ENCODE assay signal across 10 cellular contexts in genomic region chr11:3835100-3835485, GRCh38. TPM values are rescaled to one million over a fixed set of nuclear protein-coding genes. Genes with fewer than 3 reads are reported as not detected.
A peak's percentile ranks its signal among the peaks of the same experiment; 100 is the strongest.
DNase-seq lines count a peak whose midpoint lies in the region; TF ChIP-seq lines count a peak whose summit lies in the region.
"Had no signal": no experiment of that assay in that cellular context is flagged by ENCODE, and none has a peak within 500 bp of the region (broad histone marks: within the 10 kb centered on the region; RNA-seq: fewer than 3 reads in every experiment).

No MANE protein-coding gene starts in this region.

- intact Hi-C loops in dorsolateral prefrontal cortex (cut with DNase I), result loop anchor here in 1 of 2 donors (10.0 kb wide), 1 partner anchor 380 kb away; no protein-coding TSS in a partner anchor
- intact Hi-C loops in tibial artery (cut with DNase I; ENCODE audit: low total_unique reads), result no loop called here

- peaks cover 81% of the 10 kb centered on the region for H4K20me1 ChIP-seq in neural progenitor cell (ENCODE audit: low read depth)

- no peaks in the 10 kb centered on the region for H3K36me3 ChIP-seq in neural progenitor cell
- H3K36me3 ChIP-seq in HAP-1 (replicated peaks), result peaks cover 25% of the 10 kb centered on the region
- H3K36me3 ChIP-seq in tibial artery, result peaks cover 0 to 23% (median 8%) of the 10 kb centered on the region in 3 donors
- H3K36me3 ChIP-seq: cardiac muscle cell had no signal

- peaks cover 79% of the 10 kb centered on the region for H3K79me2 ChIP-seq in neural progenitor cell (ENCODE audit: low read depth)

- H3F3A ChIP-seq in neural progenitor cell (ENCODE audit: low read depth), result peaks cover 3% of the 10 kb centered on the region

- H3K27ac ChIP-seq in dorsolateral prefrontal cortex (peak overlapping the region in 57 of 59 donors; percentile 51 to 100 (median 90)), neural progenitor cell (no peak overlapping the region), tibial artery (no peak overlapping the region)
- H3K27ac ChIP-seq: cardiac muscle cell had no signal

- in situ Hi-C loops in HAP-1 (cut with MboI; ENCODE audit: low sequenced_read_pairs), result no loop called here

- TF ChIP-seq CTCF in dorsolateral prefrontal cortex (IDR thresholded peaks at IDR 0.05 in 54 of 56, conservative IDR thresholded peaks at IDR 0.05 in 2 of 56; ENCODE audit: low read depth in 1 of 56, partially characterized antibody in 56 of 56), result no peak
- no peak for TF ChIP-seq CTCF in neural progenitor cell (IDR thresholded peaks at IDR 0.05)
- TF ChIP-seq CTCF in tibial artery (IDR thresholded peaks at IDR 0.05), result no peak

- DNase-seq in EL, result peak; percentile 41
- DNase-seq in OCI-M1 (lab: John Stamatoyannopoulos, UW), result peak; percentile 91
- DNase-seq in dorsolateral prefrontal cortex, result no peak
- no peak for DNase-seq in neural progenitor cell (ENCODE audit: low spot score)
- no peak for DNase-seq in hippocampal formation (lab: John Stamatoyannopoulos, UW)
- no peak for DNase-seq in HAP-1 (ENCODE audit: low spot score in 2 of 2)
- DNase-seq in NCI-H526 (lab: John Stamatoyannopoulos, UW), result no peak
- DNase-seq in tibial artery, result no peak
- DNase-seq: NCI-H1092 had no signal

- H3K9ac ChIP-seq in neural progenitor cell, result no peak overlapping the region

- H2AFZ ChIP-seq in neural progenitor cell (replicated peaks), result no peak overlapping the region

- H3K4me1 Mint-ChIP-seq in neural progenitor cell, result peaks cover 30% of the 10 kb centered on the region

- H3K36me3 Mint-ChIP-seq in neural progenitor cell, result peaks cover 26% of the 10 kb centered on the region

- H3K4me3 Mint-ChIP-seq in neural progenitor cell, result no peak overlapping the region

- H3K27me3 ChIP-seq in dorsolateral prefrontal cortex (no peaks in the 10 kb centered on the region), neural progenitor cell (no peaks in the 10 kb centered on the region), HAP-1 (ENCODE audit: low read depth) (no peaks in the 10 kb centered on the region), tibial artery (no peaks in the 10 kb centered on the region)
- H3K27me3 ChIP-seq: cardiac muscle cell had no signal

- H3K9me3 ChIP-seq in neural progenitor cell (ENCODE audit: low read depth) (no peaks in the 10 kb centered on the region), HAP-1 (no peaks in the 10 kb centered on the region), tibial artery (no peaks in the 10 kb centered on the region)

- H3K4me3 ChIP-seq in dorsolateral prefrontal cortex (peak overlapping the region in 13 of 59 donors; percentile 5 to 40 (median 17)), neural progenitor cell (no peak overlapping the region), HAP-1 (no peak overlapping the region), tibial artery (no peak overlapping the region)
- H3K4me3 ChIP-seq: cardiac muscle cell had no signal

- H3K27me3 Mint-ChIP-seq in neural progenitor cell (ENCODE audit: insufficient read depth, low read depth), result peaks cover 3% of the 10 kb centered on the region

- H3K27ac Mint-ChIP-seq in neural progenitor cell, result peak overlapping the region; percentile 35

- H3K4me2 ChIP-seq in neural progenitor cell, result no peak overlapping the region

- H3K4me1 ChIP-seq in neural progenitor cell (peaks cover 7% of the 10 kb centered on the region), HAP-1 (peaks cover 11% of the 10 kb centered on the region), tibial artery (peaks cover 0 to 53% (median 15%) of the 10 kb centered on the region in 4 donors)

- H3K9me3 Mint-ChIP-seq in neural progenitor cell, result no peaks in the 10 kb centered on the region

RNA-seq across cellular contexts. Expression of gene RHOG, which starts 5.7 kb away (rescaled TPM):
- total RNA-seq in dorsolateral prefrontal cortex, result 100 to 1,000 TPM in 1 of 120 experiments, 10 to 100 TPM in 119; 13.0 to 131 (median 35.8) TPM
- 5.9 and 19.9 TPM in 2 replicates for total RNA-seq in neural progenitor cell (ENCODE audit: low replicate concordance)

RNA-seq across cellular contexts. Expression of gene STIM1, which starts 20.4 kb away (rescaled TPM):
- 10 to 100 TPM; 40.9 to 92.8 (median 69.6) TPM for total RNA-seq in dorsolateral prefrontal cortex
- total RNA-seq in neural progenitor cell (ENCODE audit: low replicate concordance), result 17.3 and 18.9 TPM in 2 replicates

RNA-seq across cellular contexts. Expression of gene PGAP2, which starts 26.7 kb away (rescaled TPM):
- 10 to 100 TPM; 15.7 to 52.0 (median 29.4) TPM for total RNA-seq in dorsolateral prefrontal cortex
- total RNA-seq in neural progenitor cell (ENCODE audit: low replicate concordance), result 10.0 and 37.4 TPM in 2 replicates

RNA-seq across cellular contexts. Expression of gene NUP98, which starts 37.7 kb away (rescaled TPM):
- total RNA-seq in dorsolateral prefrontal cortex, result 10 to 100 TPM; 40.2 to 80.3 (median 56.5) TPM
- total RNA-seq in neural progenitor cell (ENCODE audit: low replicate concordance), result 94.8 and 106 TPM in 2 replicates

Comparison
In these comparisons a context has a peak if more than half of its experiments do, and no peak if none do; other contexts are left out.
1. DNase-seq: peak in EL (single experiment) and OCI-M1 (single experiment); none in dorsolateral prefrontal cortex (0 of 10), neural progenitor cell (single experiment), hippocampal formation (0 of 2), HAP-1 (0 of 2), NCI-H526 (0 of 2) and tibial artery (0 of 2).
2. H3K27ac ChIP-seq: peak in dorsolateral prefrontal cortex (57 of 59); none in neural progenitor cell (single experiment) and tibial artery (0 of 2).